ENCODE assay signal across 8 cellular contexts in genomic region chr18:59846814-59847490, GRCh38. TPM values are rescaled to one million over a fixed set of nuclear protein-coding genes. Genes with fewer than 3 reads are reported as not detected.
A peak's percentile ranks its signal among the peaks of the same experiment; 100 is the strongest.
DNase-seq lines count a peak whose midpoint lies in the region; ATAC-seq, FAIRE-seq and TF ChIP-seq lines count a peak whose summit lies in the region.

No MANE protein-coding gene starts in this region.

- intact Hi-C loops in HCT116 (cut with micrococcal nuclease) (no loop called here), posterior vena cava (cut with DNase I) (no loop called here)

- H3K9me3 Mint-ChIP-seq in stimulated activated naive CD8-positive, alpha-beta T cell treated with anti-CD3 and anti-CD28 coated beads, Interleukin-15, amount 100 ng/mL, for 72 hours: no peaks in the 10 kb centered on the region

- BruUV-seq in HCT116 (replicated peaks; lab: Mats Ljungman, UMichigan): no TSS peak

- peaks cover 11 to 14% of the 10 kb centered on the region in 2 experiments; a peak in 3 of 4 replicates for H3K4me1 ChIP-seq in HCT116 (ENCODE audit: control insufficient read depth in 1 of 2, insufficient read depth in 2 of 2, low read length in 2 of 2)

- no peaks in the 10 kb centered on the region for H3K79me2 ChIP-seq in HCT116 (ENCODE audit: insufficient read depth, low read length)

- peak overlapping the region; percentile 50 to 51 for H3K4me3 Mint-ChIP-seq in stimulated activated naive CD8-positive, alpha-beta T cell treated with anti-CD3 and anti-CD28 coated beads, Interleukin-15, amount 100 ng/mL, for 72 hours

- no peaks in the 10 kb centered on the region for H3K27me3 ChIP-seq in HCT116 (ENCODE audit: insufficient read depth, low read length)

- no peaks in the 10 kb centered on the region for H3K9me2 ChIP-seq in HCT116 (ENCODE audit: insufficient read depth)

- H3K27me3 Mint-ChIP-seq in stimulated activated naive CD8-positive, alpha-beta T cell treated with anti-CD3 and anti-CD28 coated beads, Interleukin-15, amount 100 ng/mL, for 72 hours: peaks cover 9% of the 10 kb centered on the region

- RAD21 ChIA-PET in HCT116 (lab: Charles Lee; ENCODE audit: low non-redundant PET in 1 of 2, low total read pairs in 2 of 2, uncharacterized antibody in 2 of 2, unreplicated experiment in 2 of 2): no interaction called here

- FAIRE-seq in HTR-8/SVneo (lab: Jason Lieb, UNC): no peak

- CTCF ChIA-PET in HCT116 (lab: Charles Lee): no interaction called here

- peak overlapping the region; percentile 91 to 98 for H3K27ac Mint-ChIP-seq in stimulated activated naive CD8-positive, alpha-beta T cell treated with anti-CD3 and anti-CD28 coated beads, Interleukin-15, amount 100 ng/mL, for 72 hours

- H3K27ac ChIP-seq in HCT116 (ENCODE audit: low read depth, low read length): no peak overlapping the region

- no peak for TF ChIP-seq RAD21 in HCT116 (IDR thresholded peaks at IDR 0.05; ENCODE audit: low read depth)

- H3K36me3 ChIP-seq in HCT116 (ENCODE audit: control insufficient read depth in 1 of 2, insufficient read depth in 2 of 2, low read length in 2 of 2): no peaks in the 10 kb centered on the region

- H3K9ac ChIP-seq in HCT116 (ENCODE audit: low read length): no peak overlapping the region

- ATAC-seq in GM18861 (IDR thresholded peaks at IDR 0.05; ENCODE audit: unreplicated experiment): peak; percentile 92
- peak; percentile 54; the same call in 1 of the 2 replicates for ATAC-seq in HCT116
- ATAC-seq in stimulated activated naive CD8-positive, alpha-beta T cell treated with anti-CD3 and anti-CD28 coated beads, Interleukin-15, amount 100 ng/mL, for 72 hours: peak; percentile 99

- no peak for TF ChIP-seq POLR2A in HCT116 (IDR thresholded peaks at IDR 0.05; ENCODE audit: borderline replicate concordance, extremely low read depth, insufficient read depth, insufficient read length)

- TF ChIP-seq CTCF in HCT116 (IDR thresholded peaks at IDR 0.05 in 2 of 3, conservative IDR thresholded peaks at IDR 0.05 in 1 of 3; ENCODE audit: borderline replicate concordance in 1 of 3, insufficient read depth in 1 of 3, low read depth in 2 of 3, low read length in 2 of 3): no peak
- no peak for TF ChIP-seq CTCF in fibroblast of mammary gland (conservative IDR thresholded peaks at IDR 0.05; ENCODE audit: control insufficient read depth, insufficient read depth, low read depth, low read length)

- no peak overlapping the region for H3K4me3 ChIP-seq in HCT116 (replicated peaks in 1 of 2; ENCODE audit: low read depth in 1 of 2, low read length in 2 of 2)
- H3K4me3 ChIP-seq in fibroblast of mammary gland (ENCODE audit: control insufficient read depth, low read depth, low read length): no peak overlapping the region

- H2AFZ ChIP-seq in HCT116 (ENCODE audit: low read depth, low read length, poor library complexity, severe bottlenecking): no peak overlapping the region

- POLR2A ChIA-PET in HCT116 (lab: Charles Lee): interaction anchor here (0.5 to 1.7 kb wide), 2 partner anchors 49 to 53 kb away, joined by 3 to 5 read pairs; partner anchors contain the start of gene PMAIP1

- no peaks in the 10 kb centered on the region for H4K20me1 ChIP-seq in HCT116 (ENCODE audit: insufficient read depth)

- H3K4me2 ChIP-seq in HCT116 (ENCODE audit: low read length): no peak overlapping the region

- DNase-seq in HCT116 (ENCODE audit: low read depth, low spot score): no peak
- peak; percentile 27 for DNase-seq in NCI-H146 treated with DMSO at 0.1 percent for 48 hours (lab: John Stamatoyannopoulos, UW; ENCODE audit: unreplicated experiment)
- DNase-seq in fibroblast of mammary gland (ENCODE audit: low read depth): peak; percentile 31
- DNase-seq in stimulated activated naive CD8-positive, alpha-beta T cell treated with anti-CD3 and anti-CD28 coated beads, Interleukin-15, amount 100 ng/mL, for 72 hours: peak; percentile 26 to 75
- no peak for DNase-seq in posterior vena cava (ENCODE audit: low spot score)
- no peak for DNase-seq in NCI-H82 treated with DMSO at 0.1 percent for 48 hours (lab: John Stamatoyannopoulos, UW; ENCODE audit: unreplicated experiment)
- DNase-seq in HTR-8/SVneo (ENCODE audit: insufficient read length, low spot score): no peak

- peaks cover 18% of the 10 kb centered on the region for H3K4me1 Mint-ChIP-seq in stimulated activated naive CD8-positive, alpha-beta T cell treated with anti-CD3 and anti-CD28 coated beads, Interleukin-15, amount 100 ng/mL, for 72 hours

- no peaks in the 10 kb centered on the region for H3K9me3 ChIP-seq in HCT116 (ENCODE audit: control insufficient read depth in 1 of 2, insufficient read depth in 1 of 2, low read depth in 1 of 2, low read length in 2 of 2)

TF ChIP-seq in HCT116, 20 proteins besides CTCF, POLR2A, EP300 and RAD21:
- TF ChIP-seq ZNF274 (IDR thresholded peaks at IDR 0.05; ENCODE audit: low read depth, low read length): no peak
- no peak for TF ChIP-seq EZH2 (IDR thresholded peaks at IDR 0.05)
- TF ChIP-seq FOSL1 (IDR thresholded peaks at IDR 0.05; ENCODE audit: low read depth): no peak
- no peak for TF ChIP-seq CBX3 (IDR thresholded peaks at IDR 0.05; ENCODE audit: low read depth)
- no peak for TF ChIP-seq ZBTB33 (IDR thresholded peaks at IDR 0.05; ENCODE audit: extremely low read depth, insufficient replicate concordance, low read length)
- TF ChIP-seq ATF3 (IDR thresholded peaks at IDR 0.05): no peak
- no peak for TF ChIP-seq MAX (IDR thresholded peaks at IDR 0.05)

RNA-seq across cellular contexts. Expression of gene PMAIP1, which starts 52.8 kb away (rescaled TPM):
- total RNA-seq in HCT116 (2021; ENCODE audit: unreplicated experiment): 66.7 TPM
- polyA plus RNA-seq in HCT116 (2012): 29.9 and 33.4 TPM in 2 replicates
- total RNA-seq in posterior vena cava: under 1 TPM in 1 of 2 donors, not detected in 1; 0.38 TPM

Comparison
In these comparisons a context has a peak if more than half of its experiments do, and no peak if none do; other contexts are left out.
1. DNase-seq: peak in NCI-H146 treated with DMSO at 0.1 percent for 48 hours (single experiment), fibroblast of mammary gland (single experiment) and stimulated activated naive CD8-positive, alpha-beta T cell treated with anti-CD3 and anti-CD28 coated beads, Interleukin-15, amount 100 ng/mL, for 72 hours (2 of 2); none in HCT116 (single experiment), posterior vena cava (single experiment), NCI-H82 treated with DMSO at 0.1 percent for 48 hours (single experiment) and HTR-8/SVneo (single experiment).
2. RNA of gene PMAIP1, which starts 52.8 kb away (total RNA-seq): 66.7 TPM in HCT116 (single experiment); 0.38 TPM in posterior vena cava; every median in the first group is over 10 times any median in the second.
3. Peak in every context shown above with its lines, with median percentiles within 50 percentile points of each other: ATAC-seq.